Comparison of ENCODE assay signal across 23 cellular contexts in the genomic region with DNA sequence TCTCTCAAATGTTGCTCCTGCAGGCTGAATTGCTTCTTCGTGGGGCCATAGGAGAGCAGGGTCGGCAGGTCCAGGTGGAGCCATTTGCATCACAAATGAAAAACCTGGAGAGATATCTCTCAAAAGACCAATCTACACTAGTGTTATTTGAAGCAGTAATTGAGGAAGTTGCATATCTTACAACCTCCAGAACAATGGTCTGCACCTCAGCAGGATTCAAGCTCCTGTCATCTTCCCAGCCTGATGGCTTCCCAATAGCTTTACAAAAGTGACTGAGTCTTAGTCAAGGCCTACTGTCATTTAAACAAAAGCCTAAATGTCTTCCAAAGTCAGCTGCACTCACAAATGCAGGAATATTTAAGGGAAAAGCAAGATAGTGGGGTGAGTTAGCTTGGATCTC.
DNase-seq lines count a peak whose midpoint lies in the region; ATAC-seq, FAIRE-seq and TF ChIP-seq lines count a peak whose summit lies in the region.
"Had no signal": no experiment of that assay in that cellular context is flagged by ENCODE, and none has a peak within 500 bp of the region (broad histone marks: within the 10 kb centered on the region; RNA-seq: fewer than 3 reads in every experiment).

No MANE protein-coding gene starts in this region.

- peaks cover 12 to 19% of the 10 kb centered on the region in 2 donors for H3K9me3 Mint-ChIP-seq in effector memory CD8-positive, alpha-beta T cell

- TF ChIP-seq CTCF in H1 (IDR thresholded peaks at IDR 0.05; ENCODE audit: control extremely low read depth in 1 of 3, insufficient read depth in 1 of 3, low read depth in 1 of 3, low read length in 3 of 3), result no peak

- no peak overlapping the region for H2BK20ac ChIP-seq in H1 (ENCODE audit: low read length)

- no peak overlapping the region for H3K9ac ChIP-seq in HUES64 (ENCODE audit: low read depth, low read length)
- H3K9ac ChIP-seq in H1 (replicated peaks in 1 of 4; ENCODE audit: extremely low read depth in 1 of 4, low read depth in 3 of 4, low read length in 3 of 4), result no peak overlapping the region
- no peak overlapping the region for H3K9ac ChIP-seq in mesendoderm (ENCODE audit: low read length)
- H3K9ac ChIP-seq: BLaER1 had no signal

- H2BK15ac ChIP-seq in H1 (ENCODE audit: low read length) (no peak overlapping the region), mesendoderm (replicated peaks; ENCODE audit: low read depth) (no peak overlapping the region)

- no peaks in the 10 kb centered on the region for H3K79me1 ChIP-seq in H1 (ENCODE audit: low read depth, low read length)
- no peaks in the 10 kb centered on the region for H3K79me1 ChIP-seq in mesendoderm (ENCODE audit: low read length)

- H3K27ac ChIP-seq in HUES64 (ENCODE audit: low read depth, low read length), result peak overlapping the region; percentile 17; the same call in 1 of the 2 replicates
- H3K27ac ChIP-seq in H1 (ENCODE audit: low read depth, low read length), result no peak overlapping the region
- H3K27ac ChIP-seq in mesendoderm (ENCODE audit: low read depth, low read length), result no peak overlapping the region
- H3K27ac ChIP-seq: BLaER1 had no signal

- no peak overlapping the region for H3K56ac ChIP-seq in H1 (replicated peaks; ENCODE audit: insufficient read length, low read depth, low read length)
- no peak overlapping the region for H3K56ac ChIP-seq in mesendoderm (ENCODE audit: low read length)

- 3% methylated on average over 2 of the region's 2 CpGs for WGBS in HUES64
- 20% methylated on average over 2 of the region's 2 CpGs; no CpG with 5 or more reads in 1 of the 2 experiments for WGBS in H1 (ENCODE audit: extremely low coverage in 1 of 2, insufficient coverage in 1 of 2, insufficient read length in 1 of 2, insufficient replicate concordance in 2 of 2, low coverage in 1 of 2, low lambda C conversion rate in 2 of 2, missing lambda C conversion rate in 1 of 2), 2 experiments
- no CpG with 5 or more reads among the region's 2 CpGs for WGBS in mesendoderm (ENCODE audit: extremely low coverage, insufficient coverage, low lambda C conversion rate)

- H3K4me1 Mint-ChIP-seq in effector memory CD8-positive, alpha-beta T cell (ENCODE audit: low read depth in 2 of 2), result no peaks in the 10 kb centered on the region
- H3K4me1 Mint-ChIP-seq: CD14-positive monocyte; CD4-positive, alpha-beta memory T cell; CD4-positive, CD25-positive, alpha-beta regulatory T cell had no signal

- no peak overlapping the region for H3K14ac ChIP-seq in H1 (ENCODE audit: insufficient read length)

- H3K4me2 ChIP-seq in H1 (ENCODE audit: insufficient read depth in 1 of 2, low read depth in 2 of 2, low read length in 2 of 2) (no peak overlapping the region), mesendoderm (ENCODE audit: low read length) (no peak overlapping the region)
- H3K4me2 ChIP-seq: BLaER1 had no signal

- H3K9me3 ChIP-seq in HUES64 (ENCODE audit: insufficient read depth, low read depth, low read length) (no peaks in the 10 kb centered on the region), H1 (ENCODE audit: insufficient read depth in 2 of 2, low read depth in 1 of 2, low read length in 1 of 2) (no peaks in the 10 kb centered on the region)
- H3K9me3 ChIP-seq: BE2C, BLaER1, Caco-2 had no signal

- no peak overlapping the region for H3K27ac Mint-ChIP-seq in effector memory CD8-positive, alpha-beta T cell
- H3K27ac Mint-ChIP-seq: CD14-positive monocyte; CD4-positive, alpha-beta memory T cell; CD4-positive, CD25-positive, alpha-beta regulatory T cell had no signal

- H3K18ac ChIP-seq in H1 (ENCODE audit: extremely low read depth, low read length) (no peak overlapping the region), mesendoderm (ENCODE audit: low read length) (no peak overlapping the region)

- H3K23me2 ChIP-seq in H1 (ENCODE audit: low read depth, low read length), result no peaks in the 10 kb centered on the region

- H3K4me3 Mint-ChIP-seq in effector memory CD8-positive, alpha-beta T cell, result no peak overlapping the region
- H3K4me3 Mint-ChIP-seq: CD14-positive monocyte; CD4-positive, alpha-beta memory T cell; CD4-positive, CD25-positive, alpha-beta regulatory T cell had no signal

- DNase-seq in H1 (ENCODE audit: low read depth in 1 of 2, low spot score in 2 of 2) (no peak), mesendoderm (peak; percentile 48), NCI-H510A treated with DMSO at 0.1 percent for 48 hours (lab: John Stamatoyannopoulos, UW) (no peak)
- no peak for DNase-seq in effector memory CD8-positive, alpha-beta T cell
- DNase-seq: 8988T; ACHN; BE2C; C1 segment of cervical spinal cord; Caco-2; Calu3; CD4-positive, alpha-beta memory T cell; CD4-positive, CD25-positive, alpha-beta regulatory T cell; DMS79 treated with DMSO at 0.1 percent for 48 hours; GF-D8 had no signal

- H4K8ac ChIP-seq in H1 (ENCODE audit: extremely low read depth, insufficient read depth, low read length), result no peak overlapping the region
- H4K8ac ChIP-seq in mesendoderm (ENCODE audit: low read depth, low read length), result no peak overlapping the region

- H3K4ac ChIP-seq in H1 (replicated peaks; ENCODE audit: insufficient read length, low read depth, low read length) (no peak overlapping the region), mesendoderm (ENCODE audit: low read depth, low read length) (no peak overlapping the region)

- H3K27me3 ChIP-seq in HUES64 (ENCODE audit: insufficient read depth, low read length) (no peaks in the 10 kb centered on the region), H1 (replicated peaks in 1 of 4; ENCODE audit: control insufficient read depth in 3 of 4, extremely low read depth in 1 of 4, insufficient read depth in 3 of 4, low read length in 3 of 4) (no peaks in the 10 kb centered on the region), mesendoderm (ENCODE audit: insufficient read depth, low read length, poor library complexity) (no peaks in the 10 kb centered on the region)
- H3K27me3 ChIP-seq: BE2C, BLaER1 had no signal

- H2BK5ac ChIP-seq in H1 (ENCODE audit: low read depth, low read length) (no peak overlapping the region), mesendoderm (ENCODE audit: low read length) (no peak overlapping the region)

- no peak for ATAC-seq in effector memory CD8-positive, alpha-beta T cell (replicated peaks)
- ATAC-seq in HG03095 (IDR thresholded peaks at IDR 0.05; ENCODE audit: unreplicated experiment), result no peak

- H3K36me3 Mint-ChIP-seq in effector memory CD8-positive, alpha-beta T cell (ENCODE audit: insufficient read depth), result no peaks in the 10 kb centered on the region
- H3K36me3 Mint-ChIP-seq: CD14-positive monocyte; CD4-positive, alpha-beta memory T cell; CD4-positive, CD25-positive, alpha-beta regulatory T cell had no signal

- no peak overlapping the region for H2BK12ac ChIP-seq in H1 (ENCODE audit: low read depth, low read length)

- peaks cover 17% of the 10 kb centered on the region for H3K4me1 ChIP-seq in HUES64 (ENCODE audit: insufficient read depth, low read length)
- peaks cover 0 to 2% (median 0%) of the 10 kb centered on the region in 4 experiments; a peak in 1 of 7 replicates for H3K4me1 ChIP-seq in H1 (replicated peaks in 1 of 4; ENCODE audit: control insufficient read depth in 3 of 4, insufficient read depth in 4 of 4, low read length in 3 of 4)
- no peaks in the 10 kb centered on the region for H3K4me1 ChIP-seq in mesendoderm (ENCODE audit: control insufficient read depth, low read depth, low read length)
- H3K4me1 ChIP-seq: BE2C, BLaER1, Caco-2 had no signal

- no peak for TF ChIP-seq POLR2A in H1 (IDR thresholded peaks at IDR 0.05; ENCODE audit: control extremely low read depth in 1 of 2, low read depth in 2 of 2, low read length in 2 of 2)

- H2AK5ac ChIP-seq in H1 (ENCODE audit: low read depth, low read length) (no peak overlapping the region), mesendoderm (ENCODE audit: low read length) (no peak overlapping the region)

- no peak for TF ChIP-seq EP300 in H1 (IDR thresholded peaks at IDR 0.05; ENCODE audit: borderline replicate concordance in 1 of 2, low read depth in 2 of 2, low read length in 2 of 2)

- peak; percentile 32 for FAIRE-seq in H1 (lab: Jason Lieb, UNC)
- FAIRE-seq: A204.1, D721Med, G401.6, GM12891, GM19239 had no signal

- no peak overlapping the region for H2AFZ ChIP-seq in H1 (ENCODE audit: low read length)

- H3K36me3 ChIP-seq in HUES64 (ENCODE audit: insufficient read depth, low read length), result no peaks in the 10 kb centered on the region
- no peaks in the 10 kb centered on the region for H3K36me3 ChIP-seq in H1 (ENCODE audit: control insufficient read depth in 2 of 4, insufficient read depth in 4 of 4, low read length in 3 of 4)
- no peaks in the 10 kb centered on the region for H3K36me3 ChIP-seq in mesendoderm (ENCODE audit: control insufficient read depth, insufficient read depth, low read length)
- H3K36me3 ChIP-seq: BE2C, BLaER1 had no signal

- H3K79me2 ChIP-seq in H1 (ENCODE audit: control insufficient read depth in 1 of 2, insufficient read depth in 2 of 2, low read length in 2 of 2) (no peaks in the 10 kb centered on the region), mesendoderm (ENCODE audit: control insufficient read depth, insufficient read depth, low read length) (no peaks in the 10 kb centered on the region)

- H2BK120ac ChIP-seq in H1 (replicated peaks; ENCODE audit: low read depth, low read length) (no peak overlapping the region), mesendoderm (ENCODE audit: low read depth, low read length) (no peak overlapping the region)

- no peaks in the 10 kb centered on the region for H3K27me3 Mint-ChIP-seq in effector memory CD8-positive, alpha-beta T cell
- H3K27me3 Mint-ChIP-seq: CD4-positive, alpha-beta memory T cell; CD4-positive, CD25-positive, alpha-beta regulatory T cell had no signal

- H4K5ac ChIP-seq in H1 (ENCODE audit: insufficient read length, low read depth, low read length) (no peak overlapping the region), mesendoderm (ENCODE audit: low read length) (no peak overlapping the region)

- POLR2A ChIA-PET in H1 (lab: Charles Lee; ENCODE audit: partially characterized antibody), result no interaction called here

- no peak for TF ChIP-seq RAD21 in H1 (IDR thresholded peaks at IDR 0.05 in 1 of 2, conservative IDR thresholded peaks at IDR 0.05 in 1 of 2; ENCODE audit: low read depth in 2 of 2, low read length in 2 of 2)

- CTCF ChIA-PET in H1 (lab: Charles Lee; ENCODE audit: partially characterized antibody), result no interaction called here

- no peak overlapping the region for H3K23ac ChIP-seq in H1 (ENCODE audit: insufficient read length)
- no peak overlapping the region for H3K23ac ChIP-seq in mesendoderm (ENCODE audit: low read length)

- H4K91ac ChIP-seq in H1 (replicated peaks; ENCODE audit: insufficient read length, low read length), result no peak overlapping the region

- H3K4me3 ChIP-seq in HUES64 (ENCODE audit: low read length) (no peak overlapping the region), H1 (ENCODE audit: extremely low read depth in 1 of 4, insufficient read depth in 2 of 4, low read depth in 3 of 4, low read length in 4 of 4) (no peak overlapping the region; a peak in 1 of 8 replicates), mesendoderm (ENCODE audit: low read length) (no peak overlapping the region)
- H3K4me3 ChIP-seq: BLaER1 had no signal

- no peaks in the 10 kb centered on the region for H4K20me1 ChIP-seq in H1 (replicated peaks in 1 of 2; ENCODE audit: control insufficient read depth in 1 of 2, insufficient read depth in 2 of 2, low read length in 2 of 2)
- H4K20me1 ChIP-seq: BLaER1 had no signal

TF ChIP-seq in H1, 55 proteins besides CTCF, POLR2A, EP300 and RAD21 (continues in another document):
- TF ChIP-seq CHD1 (IDR thresholded peaks at IDR 0.05; ENCODE audit: low read depth, low read length) (no peak), SIX5 (IDR thresholded peaks at IDR 0.05; ENCODE audit: low read depth, low read length) (no peak)
